Comparison of ENCODE assay signal across 17 cellular contexts in the genomic region with DNA sequence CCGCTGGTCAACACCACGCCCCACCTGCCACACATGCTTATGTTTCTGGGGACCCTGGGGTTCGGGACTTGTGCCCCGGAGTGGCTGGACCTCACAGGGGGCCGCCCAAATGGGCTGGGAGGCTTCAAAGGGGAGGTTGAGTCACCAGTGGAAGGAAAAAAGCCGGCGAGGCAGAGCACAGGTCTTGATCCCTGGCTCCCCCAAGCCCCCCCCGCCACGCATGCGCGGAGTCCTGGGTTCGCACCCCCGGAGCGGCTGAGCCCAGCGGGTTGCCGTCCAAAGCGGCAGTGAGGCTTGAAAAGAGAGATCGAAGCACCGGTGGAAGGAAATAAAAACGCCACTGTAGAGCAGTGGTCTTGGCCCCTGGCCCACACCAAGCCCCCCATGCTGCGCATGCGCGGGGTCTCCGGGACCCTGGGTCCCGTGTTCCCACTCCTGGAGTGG.
DNase-seq lines count a peak whose midpoint lies in the region; ATAC-seq and TF ChIP-seq lines count a peak whose summit lies in the region.
"Had no signal": no experiment of that assay in that cellular context is flagged by ENCODE, and none has a peak within 500 bp of the region (broad histone marks: within the 10 kb centered on the region; RNA-seq: fewer than 3 reads in every experiment).

No MANE protein-coding gene starts in this region.

- H3K4me1 ChIP-seq in Caco-2 (no peaks in the 10 kb centered on the region), PC-3 (ENCODE audit: insufficient read depth, low read length) (peaks cover 24% of the 10 kb centered on the region), sigmoid colon (no peaks in the 10 kb centered on the region)
- H3K4me1 ChIP-seq: Peyer's patch had no signal

- H3K36me3 Mint-ChIP-seq in Caco-2 (ENCODE audit: insufficient read depth, unreplicated experiment), result peaks cover 17% of the 10 kb centered on the region
- H3K36me3 Mint-ChIP-seq: IgD-negative memory B cell, T-cell had no signal

- H3K4me3 ChIP-seq in Caco-2 (ENCODE audit: low read depth, low read length) (no peak overlapping the region), LNCaP clone FGC (ENCODE audit: low read depth, low read length) (peak overlapping the region; percentile 50; the same call in 1 of the 2 replicates), PC-3 (ENCODE audit: low read length) (peak overlapping the region; percentile 64), sigmoid colon (no peak overlapping the region)
- H3K4me3 ChIP-seq: Peyer's patch had no signal

- no peak for TF ChIP-seq EP300 in sigmoid colon (IDR thresholded peaks at IDR 0.05)

- H3F3A ChIP-seq in PC-3 (ENCODE audit: low read length, unreplicated experiment), result no peaks in the 10 kb centered on the region

- H3K9me2 ChIP-seq in PC-3 (replicated peaks; ENCODE audit: low read length), result no peaks in the 10 kb centered on the region

- H3K4me2 ChIP-seq in PC-3 (ENCODE audit: low read length), result peak overlapping the region; percentile 93

- no peak for TF ChIP-seq POLR2A in sigmoid colon (IDR thresholded peaks at IDR 0.05)

- WGBS in sigmoid colon, 2 donors, result 60 to 66% methylated on average over 25 of the region's 25 CpGs

- H3K9me3 Mint-ChIP-seq in Caco-2 (ENCODE audit: unreplicated experiment), result no peaks in the 10 kb centered on the region
- H3K9me3 Mint-ChIP-seq: IgD-negative memory B cell had no signal

- no peaks in the 10 kb centered on the region for H3K79me2 ChIP-seq in PC-3 (ENCODE audit: low read length)

- ATAC-seq in PC-3 (peak; percentile 42; the same call in 1 of the 2 replicates), HG03460 (IDR thresholded peaks at IDR 0.05; ENCODE audit: unreplicated experiment) (no peak)
- ATAC-seq: Right ventricle myocardium inferior, T-cell had no signal

- intact Hi-C loops in Caco-2 (cut with micrococcal nuclease; ENCODE audit: unreplicated experiment), result no loop called here
- intact Hi-C loops in PC-3 (cut with micrococcal nuclease), result no loop called here
- intact Hi-C loops in sigmoid colon (cut with DNase I), result no loop called here

- no peaks in the 10 kb centered on the region for H4K20me1 ChIP-seq in PC-3 (ENCODE audit: low read length)

- BruUV-seq in Caco-2 (replicated peaks; lab: Mats Ljungman, UMichigan), result no TSS peak
- BruUV-seq in PC-3 (replicated peaks; lab: Mats Ljungman, UMichigan), result no TSS peak

- H2AFZ ChIP-seq in PC-3 (ENCODE audit: low read length), result peak overlapping the region; percentile 93

- H3K9ac ChIP-seq in PC-3 (ENCODE audit: low read length), result no peak overlapping the region; the same call in 1 of the 2 replicates

- TF ChIP-seq CTCF in 22Rv1 (IDR thresholded peaks at IDR 0.05) (no peak), Caco-2 (IDR thresholded peaks at IDR 0.05; ENCODE audit: insufficient read depth in 1 of 2, low read depth in 1 of 2, low read length in 1 of 2, severe bottlenecking in 1 of 2, unreplicated experiment in 1 of 2) (no peak), LNCaP clone FGC (IDR thresholded peaks at IDR 0.05; ENCODE audit: control insufficient read depth, extremely low read depth, insufficient read depth) (no peak), PC-3 (conservative IDR thresholded peaks at IDR 0.05; ENCODE audit: low read depth, low read length) (no peak), sigmoid colon (IDR thresholded peaks at IDR 0.05) (no peak)

- no peaks in the 10 kb centered on the region for H3K4me1 Mint-ChIP-seq in Caco-2 (ENCODE audit: low read depth, unreplicated experiment)
- H3K4me1 Mint-ChIP-seq: IgD-negative memory B cell, T-cell had no signal

- POLR2A ChIA-PET in Caco-2 (lab: Charles Lee) (no interaction called here), PC-3 (lab: Charles Lee; ENCODE audit: unreplicated experiment) (no interaction called here)

- H3K36me3 ChIP-seq in Caco-2 (ENCODE audit: control insufficient read depth, insufficient read depth, low read length) (no peaks in the 10 kb centered on the region), PC-3 (ENCODE audit: low read depth, low read length) (no peaks in the 10 kb centered on the region), sigmoid colon (no peaks in the 10 kb centered on the region)
- H3K36me3 ChIP-seq: Peyer's patch had no signal

- no peak overlapping the region for H3K27ac Mint-ChIP-seq in Caco-2 (ENCODE audit: unreplicated experiment)
- H3K27ac Mint-ChIP-seq: IgD-negative memory B cell, T-cell had no signal

- CTCF ChIA-PET in Caco-2 (lab: Charles Lee) (no interaction called here), PC-3 (lab: Charles Lee) (no interaction called here)

- peak overlapping the region; percentile 32 for H3K4me3 Mint-ChIP-seq in Caco-2 (ENCODE audit: unreplicated experiment)
- H3K4me3 Mint-ChIP-seq: T-cell had no signal

- H3K27ac ChIP-seq in 22Rv1 (peak overlapping the region; percentile 29), PC-3 (ENCODE audit: low read length) (no peak overlapping the region), sigmoid colon (no peak overlapping the region)
- H3K27ac ChIP-seq: Peyer's patch, SK-N-MC had no signal

- H3K27me3 ChIP-seq in Caco-2 (replicated peaks; ENCODE audit: control insufficient read depth, insufficient read depth, low read length) (no peaks in the 10 kb centered on the region; the same call in none of the 2 replicates), PC-3 (ENCODE audit: low read length) (peaks cover 60% of the 10 kb centered on the region), sigmoid colon (peaks cover 0 to 76% (median 31%) of the 10 kb centered on the region in 3 donors)
- H3K27me3 ChIP-seq: Peyer's patch had no signal

- H3K9me3 ChIP-seq in Caco-2, result peaks cover 5% of the 10 kb centered on the region; the same call in 1 of the 2 replicates
- H3K9me3 ChIP-seq in PC-3 (ENCODE audit: low read length), result no peaks in the 10 kb centered on the region
- peaks cover 0 to 12% (median 2%) of the 10 kb centered on the region in 4 donors for H3K9me3 ChIP-seq in sigmoid colon

- DNase-seq in Caco-2 (peak in 1 of 2 experiments; percentile 36), LNCaP clone FGC (ENCODE audit: low read depth) (no peak), PC-3 (peak; percentile 50), sigmoid colon (no peak)
- no peak for DNase-seq in activated CD4-positive, alpha-beta T cell treated with anti-CD3 and anti-CD28 coated beads for 1 hour
- no peak for DNase-seq in activated CD4-positive, CD25-positive, alpha-beta regulatory T cell treated with anti-CD3 and anti-CD28 coated beads, Interleukin-2, amount 50 U/mL, for 72 hours
- DNase-seq: ACHN, AML-193, NCI-H1694, NCI-H345, Peyer's patch, T-cell had no signal

- H3K27me3 Mint-ChIP-seq in Caco-2 (ENCODE audit: insufficient read depth, unreplicated experiment), result peaks cover 63% of the 10 kb centered on the region

Comparison
In these comparisons a context has a peak if more than half of its experiments do, and no peak if none do; other contexts are left out.
1. H3K4me3 ChIP-seq: peak in LNCaP clone FGC (single experiment) and PC-3 (single experiment); none in Caco-2 (single experiment) and sigmoid colon (0 of 4).